In genomic region chr6:37483917-37484785, GRCh38 we compare ENCODE assay signal across 9 cellular contexts. TPM values are rescaled to one million over a fixed set of nuclear protein-coding genes. Genes with fewer than 3 reads are reported as not detected.
DNase-seq lines count a peak whose midpoint lies in the region; ATAC-seq and TF ChIP-seq lines count a peak whose summit lies in the region.
"Had no signal": no experiment of that assay in that cellular context is flagged by ENCODE, and none has a peak within 500 bp of the region (broad histone marks: within the 10 kb centered on the region; RNA-seq: fewer than 3 reads in every experiment).

No MANE protein-coding gene starts in this region.

- H3K36me3 ChIP-seq in CD8-positive, alpha-beta T cell (ENCODE audit: insufficient read depth, low read length) = peaks cover 20% of the 10 kb centered on the region
- H3K36me3 ChIP-seq in OCI-LY7 (ENCODE audit: insufficient read depth, low read length) (peaks cover 53% of the 10 kb centered on the region; the same call in 1 of the 2 replicates), osteoblast (ENCODE audit: insufficient read depth, low read length) (peaks cover 20% of the 10 kb centered on the region), upper lobe of left lung (peaks cover 0 to 63% (median 38%) of the 10 kb centered on the region in 4 donors)

- no peak for TF ChIP-seq POLR2A in upper lobe of left lung (IDR thresholded peaks at IDR 0.05)

- H3K4me3 ChIP-seq in CD8-positive, alpha-beta T cell (ENCODE audit: low read depth, low read length) = no peak overlapping the region
- H3K4me3 ChIP-seq in OCI-LY7 (ENCODE audit: low read depth, low read length, poor library complexity, severe bottlenecking) = no peak overlapping the region
- H3K4me3 ChIP-seq in osteoblast (ENCODE audit: insufficient read depth, low read length) = no peak overlapping the region
- no peak overlapping the region for H3K4me3 ChIP-seq in upper lobe of left lung
- H3K4me3 ChIP-seq: SK-N-MC had no signal

- H2AFZ ChIP-seq in OCI-LY7 (ENCODE audit: low read length) = no peak overlapping the region
- H2AFZ ChIP-seq in osteoblast (ENCODE audit: low read length) = no peak overlapping the region

- peak; percentile 59 to 90 (median 77) for DNase-seq in CD8-positive, alpha-beta T cell
- DNase-seq in HCEC 1CT (peak; percentile 25), OCI-LY7 (ENCODE audit: low spot score) (peak; percentile 59), fibroblast of peridontal ligament (ENCODE audit: extremely low read depth) (peak; percentile 21), osteoblast (ENCODE audit: insufficient read length, low spot score, missing footprints) (peak; percentile 93), upper lobe of left lung (peak; percentile 52 to 92)
- DNase-seq in activated T-cell treated with anti-CD3 and anti-CD28 coated beads, Interleukin-2, amount 50 U/mL, for 48 hours = peak; percentile 83 to 86

- no peak overlapping the region for H3K4me2 ChIP-seq in OCI-LY7 (ENCODE audit: low read length)
- H3K4me2 ChIP-seq in osteoblast (ENCODE audit: insufficient read depth, low read length) = no peak overlapping the region

- H3K27ac Mint-ChIP-seq in CD8-positive, alpha-beta T cell = no peak overlapping the region

- H3K79me2 ChIP-seq in OCI-LY7 (ENCODE audit: insufficient read depth, low read depth, low read length) = no peaks in the 10 kb centered on the region
- no peaks in the 10 kb centered on the region for H3K79me2 ChIP-seq in osteoblast (ENCODE audit: insufficient read depth, low read length)

- peak; percentile 93 for TF ChIP-seq CTCF in CD8-positive, alpha-beta T cell (IDR thresholded peaks at IDR 0.05)
- TF ChIP-seq CTCF in OCI-LY7 (conservative IDR thresholded peaks at IDR 0.05; ENCODE audit: low read length) (peak; percentile 80), osteoblast (IDR thresholded peaks at IDR 0.05; ENCODE audit: extremely low read depth, low read depth, low read length) (peak; percentile 56), upper lobe of left lung (IDR thresholded peaks at IDR 0.05) (peak; percentile 53 to 86 (median 74))

- no TSS peak for BruUV-seq in OCI-LY7 (replicated peaks; lab: Mats Ljungman, UMichigan)

- no peaks in the 10 kb centered on the region for H3K9me2 ChIP-seq in OCI-LY7 (ENCODE audit: insufficient read depth, low read length)

- H3K9me3 Mint-ChIP-seq in CD8-positive, alpha-beta T cell = no peaks in the 10 kb centered on the region

- peak; percentile 93 for ATAC-seq in CD8-positive, alpha-beta T cell
- ATAC-seq in upper lobe of left lung (ENCODE audit: low FRiP score in 2 of 2) (peak; percentile 70 to 71), HG03439 (IDR thresholded peaks at IDR 0.05; ENCODE audit: unreplicated experiment) (no peak)

- H3K36me3 Mint-ChIP-seq in CD8-positive, alpha-beta T cell = peaks cover 48% of the 10 kb centered on the region

- intact Hi-C loops in CD8-positive, alpha-beta T cell (cut with DNase I, micrococcal nuclease) = loop anchor here (1.0 to 10.0 kb wide), 8 partner anchors 19 to 1191 kb away; no protein-coding TSS in a partner anchor
- intact Hi-C loops in OCI-LY7 (cut with micrococcal nuclease; ENCODE audit: unreplicated experiment) = loop anchor here (1.0 to 5.0 kb wide), 4 partner anchors 48 to 208 kb away; no protein-coding TSS in a partner anchor

- POLR2A ChIA-PET in CD8-positive, alpha-beta T cell (lab: Charles Lee) = interaction anchor here (0.7 kb wide), 1 partner anchor 208 kb away, joined by 4 read pairs; no protein-coding TSS in a partner anchor
- POLR2A ChIA-PET in OCI-LY7 (lab: Charles Lee) = interaction anchor here (0.7 kb wide), 2 partner anchors 18 to 207 kb away, joined by 3 to 4 read pairs; no protein-coding TSS in a partner anchor

- no peaks in the 10 kb centered on the region for H3K27me3 ChIP-seq in CD8-positive, alpha-beta T cell (ENCODE audit: insufficient read depth, low read length)
- H3K27me3 ChIP-seq in osteoblast (ENCODE audit: insufficient read depth, low read length) (no peaks in the 10 kb centered on the region), upper lobe of left lung (no peaks in the 10 kb centered on the region)

- H3K27me3 Mint-ChIP-seq in CD8-positive, alpha-beta T cell (ENCODE audit: low read depth) = no peaks in the 10 kb centered on the region

- CTCF ChIA-PET in CD8-positive, alpha-beta T cell (lab: Charles Lee) = interaction anchor here (0.6 to 10.0 kb wide), 33 partner anchors 9 to 208 kb away, joined by 3 to 191 read pairs (median 3); no protein-coding TSS in a partner anchor
- CTCF ChIA-PET in OCI-LY7 (lab: Charles Lee; ENCODE audit: unreplicated experiment) = interaction anchor here (0.5 kb wide), 1 partner anchor 347 kb away, joined by 3 read pairs; no protein-coding TSS in a partner anchor

- TF ChIP-seq EP300 in upper lobe of left lung (IDR thresholded peaks at IDR 0.05) = no peak

- H3K4me1 Mint-ChIP-seq in CD8-positive, alpha-beta T cell (ENCODE audit: low read depth) = peaks cover 13% of the 10 kb centered on the region

- H3K4me1 ChIP-seq in CD8-positive, alpha-beta T cell (ENCODE audit: insufficient read depth, low read length) = peaks cover 14% of the 10 kb centered on the region
- H3K4me1 ChIP-seq in OCI-LY7 (ENCODE audit: insufficient read depth, low read length, poor library complexity, severe bottlenecking) (no peaks in the 10 kb centered on the region), osteoblast (ENCODE audit: insufficient read depth, low read length) (no peaks in the 10 kb centered on the region), upper lobe of left lung (peaks cover 0 to 3% (median 0%) of the 10 kb centered on the region in 4 donors)

- H4K20me1 ChIP-seq in OCI-LY7 (ENCODE audit: insufficient read depth, low read length) (no peaks in the 10 kb centered on the region), osteoblast (ENCODE audit: insufficient read depth, low read length) (peaks cover 2% of the 10 kb centered on the region)

- H3K4me3 Mint-ChIP-seq in CD8-positive, alpha-beta T cell = no peak overlapping the region

- no peaks in the 10 kb centered on the region for H3K9me3 ChIP-seq in CD8-positive, alpha-beta T cell (ENCODE audit: low read length)
- H3K9me3 ChIP-seq in OCI-LY7 (ENCODE audit: low read length) (no peaks in the 10 kb centered on the region), osteoblast (ENCODE audit: low read depth, low read length) (no peaks in the 10 kb centered on the region), upper lobe of left lung (no peaks in the 10 kb centered on the region)

- H3K27ac ChIP-seq in CD8-positive, alpha-beta T cell (ENCODE audit: low read depth, low read length) = no peak overlapping the region
- H3K27ac ChIP-seq in OCI-LY7 (ENCODE audit: low read depth, low read length, poor library complexity, severe bottlenecking) (no peak overlapping the region), osteoblast (ENCODE audit: low read depth, low read length) (no peak overlapping the region), upper lobe of left lung (no peak overlapping the region)
- H3K27ac ChIP-seq: SK-N-MC had no signal

- 46 to 56% methylated on average over 6 to 17 of the region's 20 CpGs for WGBS in upper lobe of left lung, 2 donors

RNA-seq across cellular contexts. Expression of gene CCDC167, which starts 15.5 kb away (rescaled TPM):
- total RNA-seq in CD8-positive, alpha-beta T cell = 1 to 10 TPM; 5.4 to 6.2 TPM
- 138 and 153 TPM in 2 replicates for total RNA-seq in OCI-LY7 (2014; rRNA removed; shearing (Covaris generic))
- total RNA-seq in OCI-LY7 (2022) (81.4 and 85.5 TPM in 2 replicates), osteoblast (8.8 and 14.8 TPM in 2 replicates), upper lobe of left lung (10 to 100 TPM in 4 of 6 donors, 1 to 10 TPM in 1, not detected in 1; 9.7 to 45.0 (median 16.7) TPM)

RNA-seq across cellular contexts. Expression of gene CMTR1, which starts 51.1 kb away (rescaled TPM):
- total RNA-seq in CD8-positive, alpha-beta T cell = 10 to 100 TPM; 74.8 to 79.5 TPM
- total RNA-seq in OCI-LY7 (2014; rRNA removed; shearing (Covaris generic)) = 32.3 and 36.0 TPM in 2 replicates
- total RNA-seq in OCI-LY7 (2022) = 41.2 and 42.8 TPM in 2 replicates
- 38.7 and 39.5 TPM in 2 replicates for total RNA-seq in osteoblast
- 10 to 100 TPM; 34.5 to 80.7 (median 38.1) TPM for total RNA-seq in upper lobe of left lung

Comparison
In these comparisons a context has a peak if more than half of its experiments do, and no peak if none do; other contexts are left out.
1. DNase-seq: peak in every context shown above with its lines; median percentile 93 in osteoblast; 84 in activated T-cell treated with anti-CD3 and anti-CD28 coated beads, Interleukin-2, amount 50 U/mL, for 48 hours; 77 in CD8-positive, alpha-beta T cell; 72 in upper lobe of left lung; 59 in OCI-LY7; 25 in HCEC 1CT; 21 in fibroblast of peridontal ligament.